Comparison of ENCODE assay signal across 30 cellular contexts in the genomic region with DNA sequence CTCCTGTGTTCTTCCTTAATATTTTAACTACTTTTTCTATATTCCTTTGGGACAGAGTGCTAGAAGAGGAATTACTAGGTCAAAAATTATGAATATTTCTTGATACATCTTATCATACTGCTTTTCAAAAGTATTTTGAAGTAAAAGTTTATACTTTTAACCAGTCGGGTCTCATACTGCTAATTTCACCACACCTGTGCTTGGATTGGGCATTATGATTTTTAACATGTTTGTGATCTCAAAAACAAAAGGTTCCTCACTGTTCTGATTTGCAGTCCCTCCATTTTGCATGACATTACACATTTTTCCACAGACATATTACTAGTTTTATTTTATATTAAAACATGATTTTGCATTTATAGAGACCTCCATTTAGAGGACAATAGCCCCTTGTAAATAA.
"Had no signal": no experiment of that assay in that cellular context is flagged by ENCODE, and none has a peak within 500 bp of the region (broad histone marks: within the 10 kb centered on the region; RNA-seq: fewer than 3 reads in every experiment).

No MANE protein-coding gene starts in this region.

- H3K9me3 ChIP-seq: neutrophil, ovary, psoas muscle, right lobe of liver, sigmoid colon, stomach, thoracic aorta, thyroid gland, tibial nerve, upper lobe of left lung, vagina had no signal

- H3K4me3 ChIP-seq: ovary, psoas muscle, right lobe of liver, sigmoid colon, stomach, thoracic aorta, thyroid gland, tibial nerve, upper lobe of left lung, vagina had no signal

- H3K9me3 Mint-ChIP-seq: natural killer cell; nephron progenitor cell; neural crest cell; stimulated activated effector memory CD8-positive, alpha-beta T cell treated with anti-CD3 and anti-CD28 coated beads, Interleukin-12 subunit alpha, Interleukin-12 subunit beta, amount 100 ng/mL, for 72 hours; stimulated activated naive B cell treated with anti-CD40 and anti-IgM and Interleukin-4, amounts not matched to agents 10 μg/mL and 1 μg/mL and 100 μg/mL, for 72 hours; stimulated activated naive CD8-positive, alpha-beta T cell treated with anti-CD3 and anti-CD28 coated beads, Interleukin-15, Interleukin-2, amounts not matched to agents 100 ng/mL and 50 ng/mL, for 24 hours had no signal

- H3K27ac Mint-ChIP-seq: natural killer cell; nephron progenitor cell; progenitor cell of endocrine pancreas; stimulated activated effector memory CD8-positive, alpha-beta T cell treated with anti-CD3 and anti-CD28 coated beads, Interleukin-12 subunit alpha, Interleukin-12 subunit beta, amount 100 ng/mL, for 72 hours; stimulated activated naive CD8-positive, alpha-beta T cell treated with anti-CD3 and anti-CD28 coated beads, Interleukin-15, Interleukin-2, amounts not matched to agents 100 ng/mL and 50 ng/mL, for 24 hours had no signal

- H3K27ac ChIP-seq: neutrophil, ovary, parathyroid adenoma, psoas muscle, right lobe of liver, sigmoid colon, stomach, thoracic aorta, thyroid gland, tibial nerve, upper lobe of left lung, vagina had no signal

- H3K4me3 Mint-ChIP-seq: natural killer cell; nephron progenitor cell; neural crest cell; stimulated activated effector memory CD8-positive, alpha-beta T cell treated with anti-CD3 and anti-CD28 coated beads, Interleukin-12 subunit alpha, Interleukin-12 subunit beta, amount 100 ng/mL, for 72 hours; stimulated activated naive B cell treated with anti-CD40 and anti-IgM and Interleukin-4, amounts not matched to agents 10 μg/mL and 1 μg/mL and 100 μg/mL, for 72 hours; stimulated activated naive CD8-positive, alpha-beta T cell treated with anti-CD3 and anti-CD28 coated beads, Interleukin-15, Interleukin-2, amounts not matched to agents 100 ng/mL and 50 ng/mL, for 24 hours had no signal

- H3K27me3 Mint-ChIP-seq: progenitor cell of endocrine pancreas; stimulated activated naive B cell treated with anti-CD40 and anti-IgM and Interleukin-4, amounts not matched to agents 10 μg/mL and 1 μg/mL and 100 μg/mL, for 72 hours; stimulated activated naive CD8-positive, alpha-beta T cell treated with anti-CD3 and anti-CD28 coated beads, Interleukin-15, Interleukin-2, amounts not matched to agents 100 ng/mL and 50 ng/mL, for 24 hours had no signal

- H3K36me3 Mint-ChIP-seq: natural killer cell had no signal

- H2AFZ ChIP-seq: parathyroid adenoma had no signal

- DNase-seq: natural killer cell; nephron progenitor cell; nucleus accumbens; ovary; posterior cingulate gyrus; psoas muscle; right cardiac atrium; right lobe of liver; sigmoid colon; small intestine; stimulated activated CD4-positive, alpha-beta T cell treated with anti-CD3 and anti-CD28 coated beads, Interleukin-15, amount 100 ng/mL, for 24 hours; stimulated activated CD4-positive, alpha-beta T cell treated with anti-CD3 and anti-CD28 coated beads, Interleukin-2, amount 100 ng/mL, for 24 hours; stimulated activated CD4-positive, alpha-beta T cell treated with anti-CD3 and anti-CD28 coated beads, Interleukin-2, amount 100 ng/mL, for 48 hours; stimulated activated CD4-positive, alpha-beta T cell treated with anti-CD3 and anti-CD28 coated beads, Interleukin-4, amount 100 ng/mL, for 24 hours; stimulated activated naive B cell treated with anti-CD40 and anti-IgM and Interleukin-4, amounts not matched to agents 10 μg/mL and 1 μg/mL and 100 μg/mL, for 72 hours; stimulated activated naive CD4-positive, alpha-beta T cell treated with Interleukin-2 at 50 U/mL for 16 hours; stomach; thyroid gland; trophoblast cell; upper lobe of left lung had no signal

- H3K9ac ChIP-seq: parathyroid adenoma had no signal

- ATAC-seq: natural killer cell; psoas muscle; right cardiac atrium; right lobe of liver; stimulated activated effector memory CD8-positive, alpha-beta T cell treated with anti-CD3 and anti-CD28 coated beads, Interleukin-12 subunit alpha, Interleukin-12 subunit beta, amount 100 ng/mL, for 72 hours; stimulated activated naive B cell treated with anti-CD40 and anti-IgM and Interleukin-4, amounts not matched to agents 10 μg/mL and 1 μg/mL and 100 μg/mL, for 72 hours had no signal

- H3K4me1 Mint-ChIP-seq: natural killer cell, nephron progenitor cell, neural crest cell had no signal

- H3K36me3 ChIP-seq: ovary had no signal

- H3K79me2 ChIP-seq: parathyroid adenoma had no signal

- H3K4me1 ChIP-seq: psoas muscle, right lobe of liver, sigmoid colon, stomach, thyroid gland, tibial nerve, upper lobe of left lung, vagina had no signal

- H3K27me3 ChIP-seq: neutrophil, ovary, right lobe of liver, sigmoid colon, stomach, thyroid gland, tibial nerve, upper lobe of left lung, vagina had no signal

- FAIRE-seq: small intestine, urothelium cell line had no signal
